In the genomic region with DNA sequence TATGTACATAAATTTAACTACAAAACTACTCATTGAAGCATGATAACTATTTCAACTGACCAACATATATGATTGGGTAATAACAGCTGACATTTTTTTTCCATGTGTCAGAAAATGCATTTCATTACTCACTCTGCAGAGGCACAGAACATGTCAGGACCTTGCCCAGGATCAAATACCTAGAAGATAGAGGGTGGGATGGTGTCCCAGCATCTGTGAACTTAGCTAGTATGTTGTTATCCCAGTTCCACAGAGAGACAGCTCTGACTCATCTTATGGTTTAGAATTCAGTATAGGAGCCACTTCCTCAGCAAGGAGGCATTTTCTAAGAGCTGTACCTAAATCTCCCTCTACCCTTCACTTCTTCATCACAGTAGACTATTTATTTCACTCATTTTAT, we compare ENCODE assay signal across 27 cellular contexts.
DNase-seq lines count a peak whose midpoint lies in the region; ATAC-seq and TF ChIP-seq lines count a peak whose summit lies in the region.
"Had no signal": no experiment of that assay in that cellular context is flagged by ENCODE, and none has a peak within 500 bp of the region (broad histone marks: within the 10 kb centered on the region; RNA-seq: fewer than 3 reads in every experiment).

No MANE protein-coding gene starts in this region.

- CTCF ChIA-PET in activated naive CD4-positive, alpha-beta T cell treated with anti-CD3 and anti-CD28 coated beads, Interleukin-2, amount 10 ng/mL, durations not matched to agents 7 days and 5 days (lab: Charles Lee): no interaction called here

- H3K27ac ChIP-seq in WERI-Rb-1: no peak overlapping the region
- H3K27ac ChIP-seq: body of pancreas, coronary artery, left lung, PC-9, SJSA1, skin epidermis had no signal

- H3K27me3 ChIP-seq in WERI-Rb-1 (ENCODE audit: insufficient read depth, low read depth, severe bottlenecking): no peaks in the 10 kb centered on the region
- H3K27me3 ChIP-seq: body of pancreas, left lung, SJSA1 had no signal

- no peak for ATAC-seq in stimulated activated naive B cell treated with anti-CD40 and anti-IgM and Interleukin-4, amounts not matched to agents 10 μg/mL and 1 μg/mL and 100 μg/mL, for 72 hours (replicated peaks)
- ATAC-seq: activated CD4-positive, alpha-beta T cell treated with anti-CD3 and anti-CD28 coated beads for 36 hours; body of pancreas; CD8-positive, alpha-beta T cell; left lung had no signal

- H3K9me3 Mint-ChIP-seq in activated naive CD4-positive, alpha-beta T cell treated with anti-CD3 and anti-CD28 coated beads, Interleukin-2, amount 50 U/mL, for 24 hours: no peaks in the 10 kb centered on the region
- H3K9me3 Mint-ChIP-seq in activated naive CD4-positive, alpha-beta T cell treated with anti-CD3 and anti-CD28 coated beads, Interleukin-2, amount 10 ng/mL, durations not matched to agents 7 days and 5 days: no peaks in the 10 kb centered on the region
- H3K9me3 Mint-ChIP-seq in stimulated activated naive B cell treated with anti-CD40 and anti-IgM and Interleukin-4, amounts not matched to agents 10 μg/mL and 1 μg/mL and 100 μg/mL, for 72 hours: no peaks in the 10 kb centered on the region
- H3K9me3 Mint-ChIP-seq: activated T-cell treated with anti-CD3 and anti-CD28 coated beads, Interleukin-2, amount 50 U/mL, for 72 hours; CD8-positive, alpha-beta T cell; T-helper 1 cell treated with Interleukin-12 subunit alpha and Interleukin-12 subunit beta and Interleukin-4 antibody, amounts not matched to agents 30 μg/mL and 1 μg/mL, for 36 hours had no signal

- no peak for TF ChIP-seq CTCF in WERI-Rb-1 (IDR thresholded peaks at IDR 0.05; ENCODE audit: low read depth, low read length)

- no peaks in the 10 kb centered on the region for H3K36me3 Mint-ChIP-seq in activated naive CD4-positive, alpha-beta T cell treated with anti-CD3 and anti-CD28 coated beads, Interleukin-2, amount 50 U/mL, for 24 hours
- no peaks in the 10 kb centered on the region for H3K36me3 Mint-ChIP-seq in activated naive CD4-positive, alpha-beta T cell treated with anti-CD3 and anti-CD28 coated beads, Interleukin-2, amount 10 ng/mL, durations not matched to agents 7 days and 5 days
- no peaks in the 10 kb centered on the region for H3K36me3 Mint-ChIP-seq in stimulated activated naive B cell treated with anti-CD40 and anti-IgM and Interleukin-4, amounts not matched to agents 10 μg/mL and 1 μg/mL and 100 μg/mL, for 72 hours
- H3K36me3 Mint-ChIP-seq: CD8-positive, alpha-beta T cell had no signal

- H3K9me3 ChIP-seq in WERI-Rb-1 (ENCODE audit: severe bottlenecking): no peaks in the 10 kb centered on the region
- H3K9me3 ChIP-seq: body of pancreas, left lung, SJSA1 had no signal

- H3K27ac Mint-ChIP-seq in activated naive CD4-positive, alpha-beta T cell treated with anti-CD3 and anti-CD28 coated beads, Interleukin-2, amount 50 U/mL, for 24 hours: peak overlapping the region; percentile 1
- H3K27ac Mint-ChIP-seq in activated naive CD4-positive, alpha-beta T cell treated with anti-CD3 and anti-CD28 coated beads, Interleukin-2, amount 10 ng/mL, durations not matched to agents 7 days and 5 days: no peak overlapping the region
- H3K27ac Mint-ChIP-seq in stimulated activated naive B cell treated with anti-CD40 and anti-IgM and Interleukin-4, amounts not matched to agents 10 μg/mL and 1 μg/mL and 100 μg/mL, for 72 hours: no peak overlapping the region
- H3K27ac Mint-ChIP-seq: activated CD4-positive, alpha-beta T cell treated with anti-CD3 and anti-CD28 coated beads for 36 hours; activated T-cell treated with anti-CD3 and anti-CD28 coated beads, Interleukin-2, amount 50 U/mL, for 72 hours; CD8-positive, alpha-beta T cell; T-helper 1 cell treated with Interleukin-12 subunit alpha and Interleukin-12 subunit beta and Interleukin-4 antibody, amounts not matched to agents 30 μg/mL and 1 μg/mL, for 36 hours had no signal

- H3K4me3 Mint-ChIP-seq in activated naive CD4-positive, alpha-beta T cell treated with anti-CD3 and anti-CD28 coated beads, Interleukin-2, amount 50 U/mL, for 24 hours: no peak overlapping the region
- H3K4me3 Mint-ChIP-seq in activated naive CD4-positive, alpha-beta T cell treated with anti-CD3 and anti-CD28 coated beads, Interleukin-2, amount 10 ng/mL, durations not matched to agents 7 days and 5 days: no peak overlapping the region
- H3K4me3 Mint-ChIP-seq in stimulated activated naive B cell treated with anti-CD40 and anti-IgM and Interleukin-4, amounts not matched to agents 10 μg/mL and 1 μg/mL and 100 μg/mL, for 72 hours: no peak overlapping the region
- H3K4me3 Mint-ChIP-seq: activated CD4-positive, alpha-beta T cell treated with anti-CD3 and anti-CD28 coated beads for 36 hours; activated T-cell treated with anti-CD3 and anti-CD28 coated beads, Interleukin-2, amount 50 U/mL, for 72 hours; CD8-positive, alpha-beta T cell; T-helper 1 cell treated with Interleukin-12 subunit alpha and Interleukin-12 subunit beta and Interleukin-4 antibody, amounts not matched to agents 30 μg/mL and 1 μg/mL, for 36 hours had no signal

- no peaks in the 10 kb centered on the region for H3K27me3 Mint-ChIP-seq in activated naive CD4-positive, alpha-beta T cell treated with anti-CD3 and anti-CD28 coated beads, Interleukin-2, amount 50 U/mL, for 24 hours
- H3K27me3 Mint-ChIP-seq in activated naive CD4-positive, alpha-beta T cell treated with anti-CD3 and anti-CD28 coated beads, Interleukin-2, amount 10 ng/mL, durations not matched to agents 7 days and 5 days: no peaks in the 10 kb centered on the region
- H3K27me3 Mint-ChIP-seq in stimulated activated naive B cell treated with anti-CD40 and anti-IgM and Interleukin-4, amounts not matched to agents 10 μg/mL and 1 μg/mL and 100 μg/mL, for 72 hours: no peaks in the 10 kb centered on the region
- H3K27me3 Mint-ChIP-seq: activated CD4-positive, alpha-beta T cell treated with anti-CD3 and anti-CD28 coated beads for 36 hours had no signal

- no peaks in the 10 kb centered on the region for H3K36me3 ChIP-seq in WERI-Rb-1
- H3K36me3 ChIP-seq: left lung, SJSA1 had no signal

- H3K4me3 ChIP-seq in skeletal muscle cell (ENCODE audit: low read depth, low read length): no peak overlapping the region
- no peak overlapping the region for H3K4me3 ChIP-seq in WERI-Rb-1 (ENCODE audit: low read depth, low read length)
- H3K4me3 ChIP-seq: body of pancreas, coronary artery, left lung, PC-9, SJSA1, skin epidermis had no signal

- DNase-seq in activated naive CD4-positive, alpha-beta T cell treated with anti-CD3 and anti-CD28 coated beads, Interleukin-2, amount 10 ng/mL, durations not matched to agents 7 days and 5 days: no peak
- DNase-seq in amniotic stem cell (lab: John Stamatoyannopoulos, UW) (peak; percentile 2), fibroblast of peridontal ligament (ENCODE audit: extremely low read depth) (peak; percentile 20), skeletal muscle cell (ENCODE audit: low read depth) (peak; percentile 91), superior temporal gyrus (ENCODE audit: extremely low spot score) (no peak), WERI-Rb-1 (no peak)
- DNase-seq in stimulated activated naive B cell treated with anti-CD40 and anti-IgM and Interleukin-4, amounts not matched to agents 10 μg/mL and 1 μg/mL and 100 μg/mL, for 72 hours: no peak
- DNase-seq: 8988T; activated CD4-positive, alpha-beta T cell treated with anti-CD3 and anti-CD28 coated beads for 36 hours; activated CD8-positive, alpha-beta memory T cell treated with anti-CD3 and anti-CD28 coated beads for 24 hours; activated naive CD4-positive, alpha-beta T cell treated with anti-CD3 and anti-CD28 coated beads, Interleukin-2, amount 50 U/mL, for 16 hours; activated T-cell treated with anti-CD3 and anti-CD28 coated beads, Interleukin-2, amount 50 U/mL, for 72 hours; AML-193; body of pancreas; CD8-positive, alpha-beta T cell; HCEC 1CT; left lung; NCI-H146; NCI-H2171; NCI-H524; PC-9; stimulated activated CD4-positive, alpha-beta T cell treated with anti-CD3 and anti-CD28 coated beads, Interleukin-1b, Interleukin-23, amount 100 ng/mL, for 48 hours had no signal

- H3K4me1 Mint-ChIP-seq in activated naive CD4-positive, alpha-beta T cell treated with anti-CD3 and anti-CD28 coated beads, Interleukin-2, amount 50 U/mL, for 24 hours: no peaks in the 10 kb centered on the region
- no peaks in the 10 kb centered on the region for H3K4me1 Mint-ChIP-seq in activated naive CD4-positive, alpha-beta T cell treated with anti-CD3 and anti-CD28 coated beads, Interleukin-2, amount 10 ng/mL, durations not matched to agents 7 days and 5 days
- no peaks in the 10 kb centered on the region for H3K4me1 Mint-ChIP-seq in stimulated activated naive B cell treated with anti-CD40 and anti-IgM and Interleukin-4, amounts not matched to agents 10 μg/mL and 1 μg/mL and 100 μg/mL, for 72 hours
- H3K4me1 Mint-ChIP-seq: activated CD4-positive, alpha-beta T cell treated with anti-CD3 and anti-CD28 coated beads for 36 hours had no signal

Comparison
In these comparisons a context has a peak if more than half of its experiments do, and no peak if none do; other contexts are left out.
1. DNase-seq: peak in amniotic stem cell (single experiment), fibroblast of peridontal ligament (single experiment) and skeletal muscle cell (single experiment); none in activated naive CD4-positive, alpha-beta T cell treated with anti-CD3 and anti-CD28 coated beads, Interleukin-2, amount 10 ng/mL, durations not matched to agents 7 days and 5 days (single experiment), superior temporal gyrus (single experiment), stimulated activated naive B cell treated with anti-CD40 and anti-IgM and Interleukin-4, amounts not matched to agents 10 μg/mL and 1 μg/mL and 100 μg/mL, for 72 hours (single experiment) and WERI-Rb-1 (single experiment).